Comparison of ENCODE assay signal across 16 cellular contexts in the genomic region with DNA sequence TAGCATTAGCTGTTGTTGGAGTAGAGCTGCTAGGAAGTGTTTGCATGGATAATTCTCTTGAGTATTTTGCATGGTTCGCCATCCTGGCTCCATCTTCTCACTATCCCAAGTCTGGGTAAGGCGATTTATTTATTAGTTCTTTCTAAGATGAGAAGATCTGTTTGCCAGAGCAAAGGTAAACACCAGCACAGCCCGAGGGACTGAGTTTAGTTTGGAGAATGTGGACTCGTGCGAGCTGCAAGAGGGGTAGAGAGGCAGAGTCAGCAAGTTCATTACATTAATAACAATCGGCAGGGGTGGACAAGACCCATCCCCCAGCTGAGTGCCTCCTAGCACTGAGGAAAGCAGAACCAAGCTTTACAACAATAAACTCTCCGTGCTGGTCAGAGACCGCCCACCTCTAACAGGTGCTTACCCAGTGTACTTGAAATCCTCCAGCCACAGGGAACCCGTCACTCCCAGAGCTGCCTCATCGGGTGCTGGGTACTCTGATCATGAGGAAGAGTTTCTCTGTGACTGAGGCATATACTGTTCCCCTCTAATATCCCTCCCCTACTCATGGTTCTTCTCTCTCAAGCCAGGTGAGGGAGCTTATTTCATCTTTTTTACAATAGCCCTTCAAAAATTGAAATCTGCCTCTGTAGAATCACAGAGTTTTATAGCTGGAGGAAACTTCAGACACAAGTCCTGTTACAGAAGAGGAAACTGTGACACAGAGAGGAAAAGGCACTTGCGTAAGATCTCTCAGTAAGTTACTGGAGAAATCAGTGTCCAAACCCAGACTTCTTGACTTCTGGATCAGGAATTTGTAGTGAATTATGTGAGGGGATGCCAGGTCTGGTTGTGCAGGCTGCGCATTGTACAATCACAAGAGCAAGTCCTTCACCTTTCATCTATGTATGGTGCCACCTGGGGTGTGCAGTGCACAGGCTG. TPM values are rescaled to one million over a fixed set of nuclear protein-coding genes. Genes with fewer than 3 reads are reported as not detected.
A peak's percentile ranks its signal among the peaks of the same experiment; 100 is the strongest.
DNase-seq lines count a peak whose midpoint lies in the region; ATAC-seq, FAIRE-seq and TF ChIP-seq lines count a peak whose summit lies in the region.
"Had no signal": no experiment of that assay in that cellular context is flagged by ENCODE, and none has a peak within 500 bp of the region (broad histone marks: within the 10 kb centered on the region; RNA-seq: fewer than 3 reads in every experiment).

No MANE protein-coding gene starts in this region.

- intact Hi-C loops in left ventricle myocardium superior (cut with micrococcal nuclease): no loop called here
- intact Hi-C loops in spleen (cut with DNase I; ENCODE audit: low total_unique reads): no loop called here

- H3K4me1 ChIP-seq in spleen: peaks cover 0 to 60% (median 35%) of the 10 kb centered on the region in 6 donors
- no peaks in the 10 kb centered on the region for H3K4me1 ChIP-seq in small intestine (ENCODE audit: control insufficient read depth in 2 of 2, insufficient read depth in 1 of 2, low read depth in 1 of 2, low read length in 1 of 2)

- FAIRE-seq in small intestine (lab: Jason Lieb, UNC): no peak
- FAIRE-seq: D721Med had no signal

- peak; percentile 2 for DNase-seq in NK-92 treated with Interleukin-12 subunit alpha and Interleukin-12 subunit beta, amount 100 ng/mL, for 24 hours (lab: John Stamatoyannopoulos, UW)
- no peak for DNase-seq in NK-92 (lab: John Stamatoyannopoulos, UW; ENCODE audit: unreplicated experiment)
- DNase-seq in SKM-1 (lab: John Stamatoyannopoulos, UW; ENCODE audit: unreplicated experiment): peak; percentile 58
- DNase-seq in left ventricle myocardium superior: no peak
- no peak for DNase-seq in spleen
- DNase-seq in small intestine: no peak
- DNase-seq in ureter (ENCODE audit: low spot score): no peak
- DNase-seq: activated CD4-positive, alpha-beta T cell treated with anti-CD3 and anti-CD28 coated beads, Interleukin-2, amount 50 U/mL, for 48 hours; amygdala; HCEC 1CT; mesendoderm; NCI-H226; T1000 had no signal

- H3K36me3 ChIP-seq in spleen: peaks cover 0 to 26% (median 3%) of the 10 kb centered on the region in 6 donors
- no peaks in the 10 kb centered on the region for H3K36me3 ChIP-seq in small intestine (ENCODE audit: control insufficient read depth in 2 of 2, insufficient read depth in 2 of 2, low read length in 2 of 2)

- ATAC-seq in left ventricle myocardium superior: peak; percentile 47
- no peak for ATAC-seq in HG03135 (IDR thresholded peaks at IDR 0.05; ENCODE audit: unreplicated experiment)

- H3K27ac ChIP-seq in spleen: peak overlapping the region in 6 of 8 donors; percentile 41 to 62 (median 56)
- H3K27ac ChIP-seq in small intestine (ENCODE audit: low read depth in 1 of 2, low read length in 1 of 2): peak overlapping the region in 1 of 2 donors; percentile 32
- H3K27ac ChIP-seq: HL-60 had no signal

- H3K4me3 ChIP-seq in spleen (no peak overlapping the region), small intestine (ENCODE audit: low read depth in 1 of 2, low read length in 2 of 2) (no peak overlapping the region)

- no peak for TF ChIP-seq POLR2A in spleen (IDR thresholded peaks at IDR 0.05)

- WGBS in spleen, 5 donors: 47 to 64% (median 52%) methylated on average over 12 of the region's 12 CpGs
- 37 to 60% (median 55%) methylated on average over 12 of the region's 12 CpGs for WGBS in small intestine, 3 donors

- TF ChIP-seq CTCF in spleen (IDR thresholded peaks at IDR 0.05 in 8 of 11, conservative IDR thresholded peaks at IDR 0.05 in 3 of 11): no peak

- H3K9me3 ChIP-seq in spleen: no peaks in the 10 kb centered on the region
- no peaks in the 10 kb centered on the region for H3K9me3 ChIP-seq in small intestine (ENCODE audit: control insufficient read depth, low read depth)

- H3K27me3 ChIP-seq in spleen (replicated peaks in 1 of 7): peaks cover 0 to 5% (median 0%) of the 10 kb centered on the region in 7 donors
- H3K27me3 ChIP-seq in small intestine (ENCODE audit: control insufficient read depth in 2 of 2, insufficient read depth in 2 of 2, low read length in 2 of 2): no peaks in the 10 kb centered on the region

RNA-seq across cellular contexts. Expression of a gene that starts 4.4 kb away (rescaled TPM):
- total RNA-seq in left ventricle myocardium superior: 16.3 TPM
- 100 to 1,000 TPM in 2 of 7 donors, 10 to 100 TPM in 5; 62.5 to 145 (median 68.7) TPM for total RNA-seq in spleen
- polyA plus RNA-seq in spleen: 10 to 100 TPM in 1 of 3 donors, 1 to 10 TPM in 2; 6.0 to 18.3 (median 6.7) TPM
- polyA plus RNA-seq in small intestine: 10 to 100 TPM in 1 of 3 donors, 1 to 10 TPM in 2; 3.1 to 16.1 (median 5.7) TPM
- 23.2 TPM for total RNA-seq in ureter

Comparison
In these comparisons a context has a peak if more than half of its experiments do, and no peak if none do; other contexts are left out.
1. DNase-seq: peak in NK-92 treated with Interleukin-12 subunit alpha and Interleukin-12 subunit beta, amount 100 ng/mL, for 24 hours (single experiment) and SKM-1 (single experiment); none in NK-92 (single experiment), left ventricle myocardium superior (single experiment), spleen (single experiment), small intestine (single experiment) and ureter (single experiment).